ENCODE assay signal across 8 cellular contexts in the genomic region with DNA sequence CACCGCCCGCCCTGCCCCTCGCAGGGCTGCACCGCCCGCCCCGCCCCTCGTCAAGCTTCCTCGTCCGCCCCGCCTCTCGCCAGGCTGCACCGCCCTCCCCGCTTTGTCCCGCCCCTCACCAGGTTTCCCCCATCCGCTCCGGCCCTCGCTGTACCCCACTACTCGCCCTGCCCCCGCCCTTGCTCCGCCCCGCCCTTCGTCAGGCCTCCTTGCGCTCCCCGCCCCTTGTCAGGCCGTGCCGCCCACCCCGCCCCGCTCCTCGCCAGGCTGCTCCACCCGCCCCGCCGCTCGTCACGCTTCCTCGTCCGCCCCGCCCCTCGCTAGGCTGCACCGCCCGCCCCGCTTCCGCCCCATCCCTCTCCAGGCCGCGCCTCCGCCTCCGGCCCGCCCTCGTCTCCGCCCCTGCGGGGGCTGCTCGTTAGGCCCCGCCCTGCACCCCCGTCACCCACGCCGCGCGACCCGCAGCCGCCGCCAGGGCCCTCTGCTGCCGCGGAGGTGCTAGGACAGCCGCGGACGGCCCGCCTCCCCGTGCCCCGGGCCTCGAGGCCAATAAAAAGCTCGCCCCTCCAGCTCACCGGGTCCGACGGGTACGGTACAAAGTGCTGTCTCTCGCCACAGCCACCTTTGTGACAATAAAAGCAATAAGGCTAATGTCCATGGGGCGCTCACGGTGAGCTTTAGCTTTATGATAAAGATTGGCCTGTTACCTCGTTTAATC. TPM values are rescaled to one million over a fixed set of nuclear protein-coding genes. Genes with fewer than 3 reads are reported as not detected.
DNase-seq lines count a peak whose midpoint lies in the region; ATAC-seq and TF ChIP-seq lines count a peak whose summit lies in the region.

No MANE protein-coding gene starts in this region.

- peak overlapping the region; percentile 64 to 93 (median 80) for H3K4me3 Mint-ChIP-seq in IgD-negative memory B cell

- DNase-seq in DMS153 (lab: John Stamatoyannopoulos, UW) (peak; percentile 89), OCI-M1 (lab: John Stamatoyannopoulos, UW) (peak; percentile 97), activated T-cell treated with anti-CD3 and anti-CD28 coated beads for 48 hours (ENCODE audit: low read depth) (peak; percentile 99), epithelial cell of proximal tubule (ENCODE audit: low read depth) (no peak)
- DNase-seq in stimulated activated CD8-positive, alpha-beta memory T cell treated with anti-CD3 and anti-CD28 coated beads, Interleukin-4, amount 100 ng/mL, for 4 hours (ENCODE audit: low read depth in 2 of 2, low spot score in 1 of 2) = peak; percentile 98

- H3K4me1 ChIP-seq in mucosa of stomach (ENCODE audit: control insufficient read depth, insufficient read depth, low read length) = peaks cover 23% of the 10 kb centered on the region

- peaks cover 15% of the 10 kb centered on the region for H3K36me3 ChIP-seq in mucosa of stomach (ENCODE audit: control insufficient read depth, insufficient read depth, low read length)

- H3K4me3 ChIP-seq in epithelial cell of proximal tubule (ENCODE audit: low read depth, low read length) (peak overlapping the region; percentile 51), mucosa of stomach (ENCODE audit: low read length) (no peak overlapping the region)

- peak overlapping the region; percentile 86 to 94 (median 94) for H3K27ac Mint-ChIP-seq in IgD-negative memory B cell

- H3K27me3 Mint-ChIP-seq in IgD-negative memory B cell = peaks cover 3% of the 10 kb centered on the region

- H3K4me1 Mint-ChIP-seq in IgD-negative memory B cell = peaks cover 9 to 13% (median 11%) of the 10 kb centered on the region in 3 donors

- H3K9ac ChIP-seq in mucosa of stomach (ENCODE audit: low read length) = peak overlapping the region; percentile 56

- peak; percentile 47 for TF ChIP-seq CTCF in epithelial cell of proximal tubule (conservative IDR thresholded peaks at IDR 0.05; ENCODE audit: low read depth, low read length)

- H3K9me3 ChIP-seq in mucosa of stomach (ENCODE audit: control insufficient read depth, low read length) = no peaks in the 10 kb centered on the region

- H3K9me3 Mint-ChIP-seq in IgD-negative memory B cell = peaks cover 0 to 3% (median 0%) of the 10 kb centered on the region in 3 donors

- no peaks in the 10 kb centered on the region for H3K27me3 ChIP-seq in mucosa of stomach (ENCODE audit: control insufficient read depth, insufficient read depth, low read length)

- peaks cover 2% of the 10 kb centered on the region for H3K36me3 Mint-ChIP-seq in IgD-negative memory B cell

- peak; percentile 80 for ATAC-seq in GM21619 (IDR thresholded peaks at IDR 0.05; ENCODE audit: unreplicated experiment)

RNA-seq across cellular contexts. Expression of a gene that starts 0.6 kb away (rescaled TPM):
- 49.9 TPM for polyA plus RNA-seq in IgD-negative memory B cell
- 40.0 and 54.0 TPM in 2 replicates for total RNA-seq in epithelial cell of proximal tubule

RNA-seq across cellular contexts. Expression of a gene that starts 29.9 kb away (rescaled TPM):
- polyA plus RNA-seq in IgD-negative memory B cell = not detected
- not detected in 2 replicates for total RNA-seq in epithelial cell of proximal tubule

RNA-seq across cellular contexts. Expression of a gene that starts 46.4 kb away (rescaled TPM):
- polyA plus RNA-seq in IgD-negative memory B cell = not detected
- total RNA-seq in epithelial cell of proximal tubule = 4.6 and 28.3 TPM in 2 replicates

RNA-seq across cellular contexts. Expression of a gene that starts 55.7 kb away (rescaled TPM):
- polyA plus RNA-seq in IgD-negative memory B cell = not detected
- total RNA-seq in epithelial cell of proximal tubule = not detected in 2 replicates
